In genomic region chr2:22904126-22904684, GRCh38 we compare ENCODE assay signal across 8 cellular contexts.
DNase-seq lines count a peak whose midpoint lies in the region; ATAC-seq and TF ChIP-seq lines count a peak whose summit lies in the region.

No MANE protein-coding gene starts in this region.

- H3K4me3 ChIP-seq in AG10803 (ENCODE audit: low read length) (no peak overlapping the region), fibroblast of pulmonary artery (replicated peaks; ENCODE audit: low read depth, low read length) (no peak overlapping the region)

- in situ Hi-C loops in GM13976 (cut with MboI; ENCODE audit: low sequenced_read_pairs, unreplicated experiment) = no loop called here

- TF ChIP-seq CTCF in AG10803 (conservative IDR thresholded peaks at IDR 0.05; ENCODE audit: low read length) = peak; percentile 21; the same call in 1 of the 2 replicates
- peak; percentile 42 for TF ChIP-seq CTCF in GM13976 (IDR thresholded peaks at IDR 0.05; ENCODE audit: borderline replicate concordance, control extremely low read depth, extremely low read depth, insufficient read depth, missing control alignments)
- TF ChIP-seq CTCF in fibroblast of pulmonary artery (IDR thresholded peaks at IDR 0.05; ENCODE audit: low read length, missing control alignments) = peak; percentile 20

- DNase-seq in AG10803 (ENCODE audit: low read depth) (no peak), GM13976 (ENCODE audit: low spot score) (peak; percentile 18), NCI-H1694 (lab: John Stamatoyannopoulos, UW) (peak; percentile 35), fibroblast of pulmonary artery (ENCODE audit: low read depth) (no peak), superior temporal gyrus (ENCODE audit: extremely low spot score) (peak; percentile 14), NCI-H2196 treated with DMSO at 0.1 percent for 48 hours (lab: John Stamatoyannopoulos, UW; ENCODE audit: unreplicated experiment) (no peak), NK-92 (lab: John Stamatoyannopoulos, UW; ENCODE audit: unreplicated experiment) (no peak)

- no peak for ATAC-seq in HG03095 (IDR thresholded peaks at IDR 0.05; ENCODE audit: unreplicated experiment)

Comparison
In these comparisons a context has a peak if more than half of its experiments do, and no peak if none do; other contexts are left out.
1. DNase-seq: peak in GM13976 (single experiment), NCI-H1694 (single experiment) and superior temporal gyrus (single experiment); none in AG10803 (single experiment), fibroblast of pulmonary artery (single experiment), NCI-H2196 treated with DMSO at 0.1 percent for 48 hours (single experiment) and NK-92 (single experiment).
2. Peak in every context shown above with its lines, with median percentiles within 50 percentile points of each other: CTCF ChIP-seq.